Comparison of ENCODE assay signal across 18 cellular contexts in the genomic region with DNA sequence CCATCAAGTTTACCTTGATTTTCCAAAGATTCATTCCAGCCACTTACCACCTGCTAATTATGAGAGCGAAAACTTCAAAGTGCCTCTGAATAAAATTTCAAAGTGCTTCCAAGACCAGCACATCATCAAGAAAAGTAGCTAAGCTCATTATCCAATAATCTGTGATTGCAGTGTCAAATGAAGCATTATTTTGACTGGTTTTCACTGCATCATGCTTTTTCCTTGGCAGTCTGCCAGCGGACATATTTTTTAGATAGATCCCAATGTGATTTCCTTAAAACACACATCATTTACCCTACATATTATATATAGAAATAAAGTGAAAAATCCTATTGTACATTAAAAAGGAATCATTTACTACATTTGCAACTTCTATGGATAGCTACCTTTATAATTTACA.
"Had no signal": no experiment of that assay in that cellular context is flagged by ENCODE, and none has a peak within 500 bp of the region (broad histone marks: within the 10 kb centered on the region; RNA-seq: fewer than 3 reads in every experiment).

No MANE protein-coding gene starts in this region.

- H3K27me3 ChIP-seq: esophagus muscularis mucosa, gastroesophageal sphincter, heart right ventricle, spleen, upper lobe of left lung had no signal

- H3K27ac ChIP-seq: esophagus muscularis mucosa, gastroesophageal sphincter, heart right ventricle, left ventricle myocardium inferior, spleen, thoracic aorta, upper lobe of left lung had no signal

- H3K4me1 ChIP-seq: esophagus muscularis mucosa, gastroesophageal sphincter, heart right ventricle, left ventricle myocardium inferior, spleen, upper lobe of left lung had no signal

- H3K9me3 ChIP-seq: esophagus muscularis mucosa, gastroesophageal sphincter, heart right ventricle, left ventricle myocardium inferior, spleen, thoracic aorta, upper lobe of left lung had no signal

- H3K4me3 ChIP-seq: esophagus muscularis mucosa, gastroesophageal sphincter, heart right ventricle, left ventricle myocardium inferior, spleen, thoracic aorta, upper lobe of left lung had no signal

- DNase-seq: activated CD4-positive, alpha-beta memory T cell treated with anti-CD3 and anti-CD28 coated beads for 36 hours; activated CD4-positive, alpha-beta T cell treated with anti-CD3 and anti-CD28 coated beads for 36 hours; amniotic stem cell; dermis blood vessel endothelial cell; effector memory CD4-positive, alpha-beta T cell; heart right ventricle; immature natural killer cell; kidney glomerular epithelial cell; left ventricle myocardium inferior; mammary epithelial cell; nephron progenitor cell; nucleus accumbens; spleen; stimulated activated naive B cell treated with anti-CD40 and anti-IgM and Interleukin-4, amounts not matched to agents 10 μg/mL and 1 μg/mL and 100 μg/mL, for 72 hours; upper lobe of left lung had no signal

- H3K36me3 ChIP-seq: esophagus muscularis mucosa, gastroesophageal sphincter, heart right ventricle, left ventricle myocardium inferior, spleen, thoracic aorta, upper lobe of left lung had no signal
